Comparison of ENCODE assay signal across 15 cellular contexts in genomic region chr17:59346341-59346740, GRCh38.
"Had no signal": no experiment of that assay in that cellular context is flagged by ENCODE, and none has a peak within 500 bp of the region (broad histone marks: within the 10 kb centered on the region; RNA-seq: fewer than 3 reads in every experiment).

No MANE protein-coding gene starts in this region.

- H3K27ac Mint-ChIP-seq: activated naive CD8-positive, alpha-beta T cell treated with anti-CD3 and anti-CD28 coated beads, Interleukin-2, amount 10 ng/mL, durations not matched to agents 7 days and 5 days; mesothelial cell of epicardium; T-helper 1 cell treated with Interleukin-12 subunit alpha and Interleukin-12 subunit beta and Interleukin-4 antibody, amounts not matched to agents 30 μg/mL and 1 μg/mL, for 36 hours had no signal

- H3K27ac ChIP-seq: spleen, uterus had no signal

- H3K36me3 Mint-ChIP-seq: mesothelial cell of epicardium had no signal

- H3K27me3 ChIP-seq: spleen, uterus had no signal

- H3K4me3 Mint-ChIP-seq: activated naive CD8-positive, alpha-beta T cell treated with anti-CD3 and anti-CD28 coated beads, Interleukin-2, amount 10 ng/mL, durations not matched to agents 7 days and 5 days; central memory CD8-positive, alpha-beta T cell; mesothelial cell of epicardium; T-helper 1 cell treated with Interleukin-12 subunit alpha and Interleukin-12 subunit beta and Interleukin-4 antibody, amounts not matched to agents 30 μg/mL and 1 μg/mL, for 36 hours had no signal

- H3K36me3 ChIP-seq: spleen, uterus had no signal

- H3K9me3 ChIP-seq: SK-N-SH, spleen, uterus had no signal

- H3K9me3 Mint-ChIP-seq: activated naive CD8-positive, alpha-beta T cell treated with anti-CD3 and anti-CD28 coated beads, Interleukin-2, amount 10 ng/mL, durations not matched to agents 7 days and 5 days; central memory CD8-positive, alpha-beta T cell; mesothelial cell of epicardium; T-helper 1 cell treated with Interleukin-12 subunit alpha and Interleukin-12 subunit beta and Interleukin-4 antibody, amounts not matched to agents 30 μg/mL and 1 μg/mL, for 36 hours had no signal

- ATAC-seq: sciatic nerve had no signal

- H3K27me3 Mint-ChIP-seq: activated naive CD8-positive, alpha-beta T cell treated with anti-CD3 and anti-CD28 coated beads, Interleukin-2, amount 10 ng/mL, durations not matched to agents 7 days and 5 days; central memory CD8-positive, alpha-beta T cell had no signal

- H3K4me3 ChIP-seq: spleen, uterus had no signal

- H3K9ac ChIP-seq: SK-N-SH had no signal

- DNase-seq: activated CD4-positive, CD25-positive, alpha-beta regulatory T cell; activated effector memory CD4-positive, alpha-beta T cell treated with Interleukin-2 at 50 U/mL for 16 hours; activated naive CD8-positive, alpha-beta T cell treated with anti-CD3 and anti-CD28 coated beads, Interleukin-2, amount 10 ng/mL, durations not matched to agents 7 days and 5 days; erythroblast; hypothalamus; kidney glomerular epithelial cell; SK-N-SH; spleen; stimulated activated CD4-positive, alpha-beta T cell treated with anti-CD3 and anti-CD28 coated beads, Interleukin-1b, Interleukin-23, amount 100 ng/mL, for 48 hours; stimulated activated naive CD4-positive, alpha-beta T cell treated with Interleukin-2 at 50 U/mL for 16 hours; uterus had no signal
